Comparison of ENCODE assay signal across 15 cellular contexts in the genomic region with DNA sequence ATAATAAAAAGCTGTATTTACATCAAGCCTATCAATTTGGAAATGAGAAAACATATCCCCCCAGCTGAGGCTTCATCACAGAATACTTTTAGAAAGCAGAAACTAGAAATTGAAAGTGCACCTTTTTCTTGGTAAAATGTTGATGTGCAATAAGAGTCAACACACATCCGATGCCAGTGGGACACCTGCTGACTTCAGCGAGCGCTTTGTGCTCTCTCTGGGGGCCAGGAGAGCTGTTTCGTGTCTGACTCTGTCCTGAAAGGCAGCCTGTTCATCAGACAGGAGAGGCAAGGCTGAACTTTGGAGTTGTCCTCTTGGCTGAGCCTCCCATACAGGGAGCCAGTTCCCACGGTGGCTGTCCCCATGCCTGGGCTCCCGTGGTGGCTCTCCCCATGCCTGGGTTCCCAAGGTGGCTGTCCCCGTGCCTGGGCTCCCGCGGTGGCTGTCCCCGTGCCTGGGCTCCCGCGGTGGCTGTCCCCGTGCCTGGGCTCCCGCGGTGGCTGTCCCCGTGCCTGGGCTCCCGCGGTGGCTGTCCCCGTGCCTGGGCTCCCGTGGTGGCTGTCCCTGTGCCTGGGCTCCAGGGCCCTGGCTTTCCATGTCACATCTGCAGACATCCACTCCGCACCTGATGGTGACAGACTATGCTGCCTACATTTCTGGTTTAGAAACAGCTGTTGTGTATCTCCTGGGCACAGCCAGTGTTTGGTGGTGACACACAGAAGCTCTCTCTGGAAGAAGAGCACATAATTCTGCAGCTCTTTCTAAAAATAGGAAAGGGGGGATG.
"Had no signal": no experiment of that assay in that cellular context is flagged by ENCODE, and none has a peak within 500 bp of the region (broad histone marks: within the 10 kb centered on the region; RNA-seq: fewer than 3 reads in every experiment).

No MANE protein-coding gene starts in this region.

- H3K9me3 Mint-ChIP-seq: activated naive CD4-positive, alpha-beta T cell treated with anti-CD3 and anti-CD28 coated beads, Interleukin-2, amount 50 U/mL, for 72 hours; stimulated activated memory B cell treated with anti-CD40 and anti-IgM and Interleukin-4, amounts not matched to agents 10 μg/mL and 1 μg/mL and 100 μg/mL, for 72 hours; T-helper 2 cell treated with Interferon-gamma antibody and Interleukin-4, amounts not matched to agents 5 μg/mL and 100 μg/mL, for 36 hours had no signal

- H3K36me3 ChIP-seq: cardiac muscle cell, thoracic aorta, upper lobe of left lung had no signal

- H3K4me3 ChIP-seq: cardiac muscle cell, lung, thoracic aorta, upper lobe of left lung had no signal

- H3K36me3 Mint-ChIP-seq: stimulated activated memory B cell treated with anti-CD40 and anti-IgM and Interleukin-4, amounts not matched to agents 10 μg/mL and 1 μg/mL and 100 μg/mL, for 72 hours had no signal

- H3K4me1 Mint-ChIP-seq: stimulated activated memory B cell treated with anti-CD40 and anti-IgM and Interleukin-4, amounts not matched to agents 10 μg/mL and 1 μg/mL and 100 μg/mL, for 72 hours had no signal

- H3K4me1 ChIP-seq: upper lobe of left lung had no signal

- H3K27ac Mint-ChIP-seq: activated naive CD4-positive, alpha-beta T cell treated with anti-CD3 and anti-CD28 coated beads, Interleukin-2, amount 50 U/mL, for 72 hours; progenitor cell of endocrine pancreas; stimulated activated memory B cell treated with anti-CD40 and anti-IgM and Interleukin-4, amounts not matched to agents 10 μg/mL and 1 μg/mL and 100 μg/mL, for 72 hours had no signal

- H3K9me3 ChIP-seq: thoracic aorta had no signal

- H3K27me3 ChIP-seq: cardiac muscle cell, upper lobe of left lung had no signal

- H3K27ac ChIP-seq: cardiac muscle cell, epithelial cell of prostate, thoracic aorta, upper lobe of left lung had no signal

- DNase-seq: activated CD4-positive, alpha-beta T cell treated with anti-CD3 and anti-CD28 coated beads, Interleukin-2, amount 50 U/mL, for 48 hours; activated gamma-delta T cell; amniotic stem cell; foreskin fibroblast; nephron progenitor cell; stimulated activated CD4-positive, alpha-beta T cell treated with anti-CD3 and anti-CD28 coated beads, Interleukin-4, amount 100 ng/mL, for 4 hours; upper lobe of left lung had no signal

- H3K4me3 Mint-ChIP-seq: nephron progenitor cell; stimulated activated memory B cell treated with anti-CD40 and anti-IgM and Interleukin-4, amounts not matched to agents 10 μg/mL and 1 μg/mL and 100 μg/mL, for 72 hours; T-helper 2 cell treated with Interferon-gamma antibody and Interleukin-4, amounts not matched to agents 5 μg/mL and 100 μg/mL, for 36 hours had no signal
